Comparison of ENCODE assay signal across 10 cellular contexts in genomic region chr3:97882975-97883598, GRCh38.
DNase-seq lines count a peak whose midpoint lies in the region; ATAC-seq and TF ChIP-seq lines count a peak whose summit lies in the region.
"Had no signal": no experiment of that assay in that cellular context is flagged by ENCODE, and none has a peak within 500 bp of the region (broad histone marks: within the 10 kb centered on the region; RNA-seq: fewer than 3 reads in every experiment).

No MANE protein-coding gene starts in this region.

- H3K9me3 ChIP-seq in PC-9 (ENCODE audit: insufficient read depth, low read depth) (no peaks in the 10 kb centered on the region), WERI-Rb-1 (ENCODE audit: severe bottlenecking) (no peaks in the 10 kb centered on the region)

- no peak overlapping the region for H3K4me3 Mint-ChIP-seq in stimulated activated naive CD8-positive, alpha-beta T cell treated with anti-CD3 and anti-CD28 coated beads, Interleukin-15, amount 100 ng/mL, for 72 hours
- H3K4me3 Mint-ChIP-seq: activated CD4-positive, alpha-beta memory T cell treated with anti-CD3 and anti-CD28 coated beads, Interleukin-2, amount 10 ng/mL, durations not matched to agents 7 days and 5 days had no signal

- peaks cover 4% of the 10 kb centered on the region; the same call in 1 of the 2 replicates for H3K9me2 ChIP-seq in PC-9 (ENCODE audit: insufficient read depth)

- peaks cover 21% of the 10 kb centered on the region for H3F3A ChIP-seq in PC-9 (ENCODE audit: insufficient read depth, low read depth)

- H3K4me3 ChIP-seq in PC-9 (peak overlapping the region; percentile 20; the same call in 1 of the 2 replicates), WERI-Rb-1 (ENCODE audit: low read depth, low read length) (no peak overlapping the region)

- H2AFZ ChIP-seq in PC-9, result no peak overlapping the region

- no peaks in the 10 kb centered on the region for H4K20me1 ChIP-seq in PC-9 (ENCODE audit: insufficient read depth)

- peaks cover 20% of the 10 kb centered on the region for H3K4me1 Mint-ChIP-seq in stimulated activated naive CD8-positive, alpha-beta T cell treated with anti-CD3 and anti-CD28 coated beads, Interleukin-15, amount 100 ng/mL, for 72 hours

- H3K27ac ChIP-seq in PC-9 (peak overlapping the region; percentile 64), WERI-Rb-1 (no peak overlapping the region)

- H3K27me3 Mint-ChIP-seq in stimulated activated naive CD8-positive, alpha-beta T cell treated with anti-CD3 and anti-CD28 coated beads, Interleukin-15, amount 100 ng/mL, for 72 hours, result no peaks in the 10 kb centered on the region
- H3K27me3 Mint-ChIP-seq: activated CD4-positive, alpha-beta memory T cell treated with anti-CD3 and anti-CD28 coated beads, Interleukin-2, amount 10 ng/mL, durations not matched to agents 7 days and 5 days had no signal

- H3K4me1 ChIP-seq in PC-9 (replicated peaks; ENCODE audit: insufficient read depth), result peaks cover 24% of the 10 kb centered on the region

- intact Hi-C loops in PC-9 (cut with micrococcal nuclease; ENCODE audit: unreplicated experiment), result loop anchor here (1.0 to 5.0 kb wide), 5 partner anchors 11 to 139 kb away; no protein-coding TSS in a partner anchor

- POLR2A ChIA-PET in PC-9 (lab: Charles Lee; ENCODE audit: unreplicated experiment), result interaction anchor here (0.5 kb wide), 1 partner anchor 1012 kb away, joined by 8 read pairs; no protein-coding TSS in a partner anchor

- no TSS peak for BruUV-seq in PC-9 (replicated peaks; lab: Mats Ljungman, UMichigan)

- H3K4me2 ChIP-seq in PC-9, result peak overlapping the region; percentile 67

- no peaks in the 10 kb centered on the region for H3K9me3 Mint-ChIP-seq in stimulated activated naive CD8-positive, alpha-beta T cell treated with anti-CD3 and anti-CD28 coated beads, Interleukin-15, amount 100 ng/mL, for 72 hours
- H3K9me3 Mint-ChIP-seq: activated CD4-positive, alpha-beta memory T cell treated with anti-CD3 and anti-CD28 coated beads, Interleukin-2, amount 10 ng/mL, durations not matched to agents 7 days and 5 days had no signal

- H3K36me3 ChIP-seq in PC-9 (ENCODE audit: low read depth), result peaks cover 29% of the 10 kb centered on the region; the same call in 1 of the 2 replicates
- peaks cover 48% of the 10 kb centered on the region for H3K36me3 ChIP-seq in WERI-Rb-1

- ATAC-seq in stimulated activated naive CD8-positive, alpha-beta T cell treated with anti-CD3 and anti-CD28 coated beads, Interleukin-15, amount 100 ng/mL, for 72 hours, result peak; percentile 48

- H3K27me3 ChIP-seq in PC-9 (ENCODE audit: insufficient read depth, low read depth) (no peaks in the 10 kb centered on the region), WERI-Rb-1 (ENCODE audit: insufficient read depth, low read depth, severe bottlenecking) (no peaks in the 10 kb centered on the region)

- DNase-seq in activated T-cell treated with anti-CD3 and anti-CD28 coated beads for 24 hours (ENCODE audit: low read depth) (peak; percentile 23), activated T-cell treated with anti-CD3 and anti-CD28 coated beads for 4 hours (no peak), PC-9 (peak; percentile 74 to 91), fibroblast of gingiva (ENCODE audit: low read depth) (peak; percentile 19), NCI-H2227 treated with DMSO at 0.1 percent for 48 hours (lab: John Stamatoyannopoulos, UW) (no peak), WERI-Rb-1 (no peak)
- DNase-seq in stimulated activated naive CD8-positive, alpha-beta T cell treated with anti-CD3 and anti-CD28 coated beads, Interleukin-15, amount 100 ng/mL, for 72 hours, result peak in 1 of 2 donors; percentile 13
- no peak for DNase-seq in stimulated activated naive CD4-positive, alpha-beta T cell (lab: John Stamatoyannopoulos, UW)
- DNase-seq: activated CD4-positive, alpha-beta memory T cell treated with anti-CD3 and anti-CD28 coated beads, Interleukin-2, amount 10 ng/mL, durations not matched to agents 7 days and 5 days; NCI-H1092 treated with DMSO at 0.1 percent for 48 hours had no signal

- no peaks in the 10 kb centered on the region for H3K79me2 ChIP-seq in PC-9 (ENCODE audit: low read depth)

- no peak overlapping the region for H3K27ac Mint-ChIP-seq in stimulated activated naive CD8-positive, alpha-beta T cell treated with anti-CD3 and anti-CD28 coated beads, Interleukin-15, amount 100 ng/mL, for 72 hours
- H3K27ac Mint-ChIP-seq: activated CD4-positive, alpha-beta memory T cell treated with anti-CD3 and anti-CD28 coated beads, Interleukin-2, amount 10 ng/mL, durations not matched to agents 7 days and 5 days had no signal

- TF ChIP-seq CTCF in PC-9 (conservative IDR thresholded peaks at IDR 0.05), result no peak
- no peak for TF ChIP-seq CTCF in WERI-Rb-1 (IDR thresholded peaks at IDR 0.05; ENCODE audit: low read depth, low read length)

- CTCF ChIA-PET in PC-9 (lab: Charles Lee), result no interaction called here

Comparison
In these comparisons a context has a peak if more than half of its experiments do, and no peak if none do; other contexts are left out.
1. DNase-seq: peak in activated T-cell treated with anti-CD3 and anti-CD28 coated beads for 24 hours (single experiment), PC-9 (2 of 2) and fibroblast of gingiva (single experiment); none in activated T-cell treated with anti-CD3 and anti-CD28 coated beads for 4 hours (single experiment), NCI-H2227 treated with DMSO at 0.1 percent for 48 hours (single experiment), WERI-Rb-1 (single experiment) and stimulated activated naive CD4-positive, alpha-beta T cell (0 of 6).